Comparison of ENCODE assay signal across 29 cellular contexts in genomic region chr6:56835612-56836011, GRCh38.
"Had no signal": no experiment of that assay in that cellular context is flagged by ENCODE, and none has a peak within 500 bp of the region (broad histone marks: within the 10 kb centered on the region; RNA-seq: fewer than 3 reads in every experiment).

No MANE protein-coding gene starts in this region.

- H3K27ac ChIP-seq: ascending aorta, cardiac muscle cell, VCaP had no signal

- DNase-seq: activated B cell treated with CpG ODN at 0.5 μM for 24 hours; activated CD4-positive, alpha-beta memory T cell treated with anti-CD3 and anti-CD28 coated beads for 36 hours; activated CD4-positive, alpha-beta T cell treated with anti-CD3 and anti-CD28 coated beads for 4 hours; activated CD4-positive, alpha-beta T cell treated with anti-CD3 and anti-CD28 coated beads, Interleukin-2, amount 10 ng/mL, durations not matched to agents 24 days and 14 days; activated CD4-positive, alpha-beta T cell treated with anti-CD3 and anti-CD28 coated beads, Interleukin-2, amount 50 U/mL, for 1 hour; activated CD4-positive, alpha-beta T cell treated with anti-CD3 and anti-CD28 coated beads, Interleukin-2, amount 50 U/mL, for 4 hours; activated CD4-positive, CD25-positive, alpha-beta regulatory T cell treated with anti-CD3 and anti-CD28 coated beads, Interleukin-2, amount 50 U/mL, for 72 hours; activated CD8-positive, alpha-beta memory T cell treated with anti-CD3 and anti-CD28 coated beads, Interleukin-2, amount 50 U/mL, for 4 hours; activated CD8-positive, alpha-beta T cell treated with anti-CD3 and anti-CD28 coated beads for 36 hours; activated effector memory CD4-positive, alpha-beta T cell treated with anti-CD3 and anti-CD28 coated beads, Interleukin-2, amount 50 U/mL, for 16 hours; activated gamma-delta T cell treated with Interleukin-2 at 50 U/mL for 16 hours; activated naive CD4-positive, alpha-beta T cell; activated naive CD4-positive, alpha-beta T cell treated with anti-CD3 and anti-CD28 coated beads for 36 hours; activated naive CD8-positive, alpha-beta T cell treated with anti-CD3 and anti-CD28 coated beads, Interleukin-2, amount 10 ng/mL, durations not matched to agents 7 days and 5 days; activated naive CD8-positive, alpha-beta T cell treated with anti-CD3 and anti-CD28 coated beads, Interleukin-2, amount 50 U/mL, for 24 hours; activated T-cell treated with anti-CD3 and anti-CD28 coated beads for 4 hours; activated T-cell treated with anti-CD3 and anti-CD28 coated beads, Interleukin-2, amount 50 U/mL, for 1 hour; activated T-cell treated with anti-CD3 and anti-CD28 coated beads, Interleukin-2, amount 50 U/mL, for 4 hours; activated T-cell treated with anti-CD3 and anti-CD28 coated beads, Interleukin-2, amount 50 U/mL, for 72 hours; amygdala; anterior cingulate cortex; central memory CD4-positive, alpha-beta T cell; T-helper 1 cell; T-helper 2 cell; T-helper 9 cell had no signal

- H3K27me3 ChIP-seq: ascending aorta, cardiac muscle cell had no signal

- H3K36me3 ChIP-seq: ascending aorta, cardiac muscle cell had no signal

- H3K4me3 ChIP-seq: ascending aorta, cardiac muscle cell had no signal

- H3K9me3 ChIP-seq: ascending aorta had no signal

- ATAC-seq: activated CD8-positive, alpha-beta T cell treated with anti-CD3 and anti-CD28 coated beads for 36 hours; activated naive CD8-positive, alpha-beta T cell treated with anti-CD3 and anti-CD28 coated beads, Interleukin-2, amount 50 U/mL, for 24 hours; activated T-cell treated with anti-CD3 and anti-CD28 coated beads, Interleukin-2, amount 50 U/mL, for 4 hours; activated T-cell treated with anti-CD3 and anti-CD28 coated beads, Interleukin-2, amount 50 U/mL, for 72 hours; activated T-helper 17 cell treated with anti-CD3 and anti-CD28 coated beads, Interleukin-2, amount 50 U/mL, for 72 hours had no signal
